8 cellular contexts compared by ENCODE assay signal in the genomic region with DNA sequence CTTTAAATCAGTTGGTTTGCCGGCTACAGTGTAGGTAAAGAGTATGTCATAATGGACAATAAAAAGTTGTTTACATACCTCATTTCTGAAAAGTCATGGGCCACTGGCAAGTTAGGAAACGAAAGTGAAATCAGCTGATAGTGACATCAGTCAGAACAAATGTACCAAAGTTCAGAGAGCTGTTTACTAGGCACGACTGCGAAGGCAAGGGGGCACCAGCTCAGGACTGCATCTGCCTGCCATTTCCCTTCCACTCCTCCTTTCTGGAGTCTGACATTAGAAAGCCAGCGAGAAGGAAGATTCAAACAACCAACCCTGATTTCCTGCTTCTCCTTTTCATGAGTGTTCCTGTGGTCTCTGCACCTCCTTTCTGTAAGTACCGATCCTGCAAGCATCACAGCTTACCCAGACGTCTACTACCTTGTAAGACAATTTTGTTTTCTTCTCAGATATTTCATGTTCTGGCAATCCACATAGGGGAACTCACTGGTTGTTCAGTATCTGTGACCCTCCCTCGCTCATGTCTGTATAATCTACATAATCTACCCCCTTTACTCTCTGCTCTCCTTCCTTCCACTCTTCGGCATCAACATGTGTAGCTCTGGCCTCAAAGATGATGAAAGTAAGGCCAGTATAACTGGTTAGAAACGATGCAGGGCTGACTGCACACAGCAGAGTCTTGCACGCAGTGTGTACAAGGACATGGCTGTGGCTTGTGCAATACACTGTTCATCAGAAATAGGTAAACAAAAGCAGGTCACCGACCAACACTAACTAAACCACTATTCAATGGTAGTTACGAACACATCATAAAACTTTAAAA. TPM values are rescaled to one million over a fixed set of nuclear protein-coding genes. Genes with fewer than 3 reads are reported as not detected.
A peak's percentile ranks its signal among the peaks of the same experiment; 100 is the strongest.
DNase-seq lines count a peak whose midpoint lies in the region; ATAC-seq, FAIRE-seq and TF ChIP-seq lines count a peak whose summit lies in the region.

A gene (plus strand): TSS at position 174 of the 823 bp plus-strand sequence. CDS start 16,370 bp downstream, outside the sequence.

- H3K79me2 ChIP-seq in HepG2 (ENCODE audit: insufficient read depth, low read length): peaks cover 45% of the 10 kb centered on the region

- H3K9ac ChIP-seq in HepG2 (ENCODE audit: insufficient read depth, low read depth, low read length): peak within 1 kb of the TSS; percentile 74

- TF ChIP-seq POLR2A in GM18951 (IDR thresholded peaks at IDR 0.05; ENCODE audit: extremely low read depth, insufficient read depth, insufficient read length) (peak; percentile 58), HepG2 (IDR thresholded peaks at IDR 0.05; ENCODE audit: insufficient read depth in 1 of 2, low read depth in 2 of 2, low read length in 2 of 2) (peak; percentile 62 to 66; a peak in 3 of 4 replicates)

- H3K27ac ChIP-seq in HepG2 (ENCODE audit: extremely low read length, insufficient read depth, low read length) (peak within 1 kb of the TSS; percentile 84), substantia nigra (ENCODE audit: low read depth, low read length, poor library complexity, severe bottlenecking) (peak within 1 kb of the TSS; percentile 93)

- H3K27me3 ChIP-seq in bronchial epithelial cell (ENCODE audit: control insufficient read depth, insufficient read depth, low read length) (no peaks in the 10 kb centered on the region), HepG2 (ENCODE audit: control insufficient read depth in 1 of 2, insufficient read depth in 2 of 2, low read length in 2 of 2) (no peaks in the 10 kb centered on the region; a peak in 1 of 5 replicates)

- peak within 1 kb of the TSS; percentile 88 for H3K4me2 ChIP-seq in HepG2 (ENCODE audit: low read depth, low read length)

- 2% methylated on average over 13 of the region's 13 CpGs for WGBS in HepG2 (ENCODE audit: low lambda C conversion rate)

- TF ChIP-seq CTCF in AG10803 (conservative IDR thresholded peaks at IDR 0.05; ENCODE audit: low read length): peak; percentile 18; the same call in 1 of the 2 replicates
- TF ChIP-seq CTCF in bronchial epithelial cell (IDR thresholded peaks at IDR 0.05; ENCODE audit: insufficient read depth, low read length, severe bottlenecking): no peak
- no peak; the same call in 1 of the 2 replicates for TF ChIP-seq CTCF in HepG2 (CRISPR knock-in tag; IDR thresholded peaks at IDR 0.05)

- H3K4me3 ChIP-seq in AG10803 (ENCODE audit: low read length) (peak within 1 kb of the TSS; percentile 72), bronchial epithelial cell (ENCODE audit: low read depth, low read length) (peak within 1 kb of the TSS; percentile 14), HepG2 (replicated peaks in 1 of 3; ENCODE audit: insufficient read depth in 1 of 3, low read depth in 2 of 3, low read length in 3 of 3) (peak within 1 kb of the TSS; percentile 58 to 71 (median 67))

- POLR2A ChIA-PET in HepG2 (lab: Yijun Ruan, JAX): interaction anchor here (0.6 to 2.9 kb wide), 21 partner anchors 8 to 523 kb away, joined by 3 to 23 read pairs (median 6); a partner anchor contains a TSS

- DNase-seq in AG10803 (ENCODE audit: low read depth) (peak; percentile 63), bronchial epithelial cell (ENCODE audit: low read depth) (peak; percentile 67), HepG2 (ENCODE audit: low spot score) (peak; percentile 94), substantia nigra (lab: John Stamatoyannopoulos, UW) (peak in 24 of 49 donors; percentile 25 to 67 (median 38)), SHP77 treated with DMSO at 0.1 percent for 48 hours (lab: John Stamatoyannopoulos, UW) (no peak)

- no peak for TF ChIP-seq RAD21 in HepG2 (CRISPR knock-in tag; IDR thresholded peaks at IDR 0.05)

- TSS peak; percentile 58 for BruUV-seq in HepG2 (replicated peaks; lab: Mats Ljungman, UMichigan)

- peak in 1 of 2 experiments; percentile 72; a peak in 2 of 4 replicates for TF ChIP-seq EP300 in HepG2 (IDR thresholded peaks at IDR 0.05; ENCODE audit: low read depth in 2 of 2, low read length in 2 of 2)
- TF ChIP-seq EP300 in HepG2 (CRISPR knock-in tag; IDR thresholded peaks at IDR 0.05; ENCODE audit: borderline replicate concordance): no peak; the same call in 1 of the 2 replicates

- intact Hi-C loops in T-helper 1 cell treated with Interleukin-12 subunit alpha and Interleukin-12 subunit beta and Interleukin-4 antibody, amounts not matched to agents 30 ng/mL and 1 ng/mL, for 36 hours (cut with micrococcal nuclease): loop anchor here (1.0 to 10.0 kb wide), 16 partner anchors 12 to 1896 kb away; a partner anchor contains a TSS
- intact Hi-C loops in HepG2 (cut with micrococcal nuclease; ENCODE audit: unreplicated experiment): loop anchor here (1.0 to 5.0 kb wide), 5 partner anchors 56 to 246 kb away; a partner anchor contains a TSS

- H3K4me1 ChIP-seq in HepG2 (ENCODE audit: insufficient read depth, low read length): peaks cover 69% of the 10 kb centered on the region

- H3K9me3 ChIP-seq in HepG2 (ENCODE audit: low read length): no peaks in the 10 kb centered on the region

- FAIRE-seq in bronchial epithelial cell (lab: Jason Lieb, UNC) (no peak), HepG2 (lab: Jason Lieb, UNC) (peak; percentile 97)

- no peaks in the 10 kb centered on the region; the same call in 1 of the 2 replicates for H4K20me1 ChIP-seq in HepG2 (ENCODE audit: insufficient read depth, low read length)

- in situ Hi-C loops in GM18951 (cut with MboI; ENCODE audit: low sequenced_read_pairs, unreplicated experiment) (no loop called here), HepG2 (cut with HindIII; ENCODE audit: extremely low pct_ligation_motif_present, low pct_unique_long_range_greater_than_20kb) (no loop called here)

- no peak within 1 kb of the TSS for H2AFZ ChIP-seq in HepG2 (ENCODE audit: low read length)

- CTCF ChIA-PET in HepG2 (lab: Yijun Ruan, JAX; ENCODE audit: low intra/inter-chr PET ratio, low total read pairs): no interaction called here

- H3K36me3 ChIP-seq in bronchial epithelial cell (ENCODE audit: control insufficient read depth, insufficient read depth, low read length) (no peaks in the 10 kb centered on the region), HepG2 (replicated peaks in 1 of 2; ENCODE audit: control insufficient read depth in 1 of 2, insufficient read depth in 2 of 2, low read length in 2 of 2) (peaks cover 2 to 8% of the 10 kb centered on the region in 2 experiments; a peak in 1 of 5 replicates)

- ATAC-seq in HG03135 (IDR thresholded peaks at IDR 0.05; ENCODE audit: unreplicated experiment) (peak; percentile 72), HepG2 (peak; percentile 96)

TF ChIP-seq in HepG2, 621 proteins besides CTCF, POLR2A, EP300 and RAD21 (continues in another document):
- TF ChIP-seq ZNF589 (CRISPR knock-in tag; conservative IDR thresholded peaks at IDR 0.05) (no peak), NKX3-1 (CRISPR knock-in tag; IDR thresholded peaks at IDR 0.05) (no peak), NFKBIZ (CRISPR knock-in tag; IDR thresholded peaks at IDR 0.05) (peak; percentile 54; the same call in 1 of the 2 replicates), HCFC1 (IDR thresholded peaks at IDR 0.05; ENCODE audit: low read depth, low read length) (no peak), ZNF629 (CRISPR knock-in tag; conservative IDR thresholded peaks at IDR 0.05) (peak; percentile 36), TP53 (CRISPR knock-in tag; conservative IDR thresholded peaks at IDR 0.05) (no peak; the same call in 1 of the 2 replicates), ARNT2 (CRISPR knock-in tag; IDR thresholded peaks at IDR 0.05; ENCODE audit: low read depth) (peak; percentile 32; the same call in 1 of the 2 replicates), RNF2 (conservative IDR thresholded peaks at IDR 0.05; ENCODE audit: low read depth) (no peak)
- TF ChIP-seq, protein P1, sequence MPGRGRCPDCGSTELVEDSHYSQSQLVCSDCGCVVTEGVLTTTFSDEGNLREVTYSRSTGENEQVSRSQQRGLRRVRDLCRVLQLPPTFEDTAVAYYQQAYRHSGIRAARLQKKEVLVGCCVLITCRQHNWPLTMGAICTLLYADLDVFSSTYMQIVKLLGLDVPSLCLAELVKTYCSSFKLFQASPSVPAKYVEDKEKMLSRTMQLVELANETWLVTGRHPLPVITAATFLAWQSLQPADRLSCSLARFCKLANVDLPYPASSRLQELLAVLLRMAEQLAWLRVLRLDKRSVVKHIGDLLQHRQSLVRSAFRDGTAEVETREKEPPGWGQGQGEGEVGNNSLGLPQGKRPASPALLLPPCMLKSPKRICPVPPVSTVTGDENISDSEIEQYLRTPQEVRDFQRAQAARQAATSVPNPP (CRISPR knock-in tag; IDR thresholded peaks at IDR 0.05): no peak

RNA-seq across cellular contexts. Expression of the gene that starts here (rescaled TPM):
- 24.5 and 27.0 TPM in 2 replicates for total RNA-seq in T-helper 1 cell treated with Interleukin-12 subunit alpha and Interleukin-12 subunit beta and Interleukin-4 antibody, amounts not matched to agents 30 ng/mL and 1 ng/mL, for 36 hours
- total RNA-seq in bronchial epithelial cell: 0.51 and 0.53 TPM in 2 replicates
- total RNA-seq in HepG2 (2016; rRNA removed; fragmentation: Illumina TruSeq; extraction: Trizol): 5.6 and 9.2 TPM in 2 replicates
- 1.1 and 1.5 TPM in 2 replicates for total RNA-seq in HepG2 (2016; cell fraction: cytosol; rRNA removed; fragmentation: Illumina TruSeq; extraction: Trizol; ENCODE audit: low read depth)
- 6.3 and 8.9 TPM in 2 replicates for total RNA-seq in HepG2 (2016; cell fraction: insoluble cytoplasmic fraction; rRNA removed; fragmentation: Illumina TruSeq; extraction: Trizol)
- total RNA-seq in HepG2 (2016; cell fraction: membrane; rRNA removed; fragmentation: Illumina TruSeq; extraction: Trizol): 2.6 and 3.2 TPM in 2 replicates
- total RNA-seq in HepG2 (2016; cell fraction: nucleus; rRNA removed; fragmentation: Illumina TruSeq; extraction: Trizol): 7.9 and 10.4 TPM in 2 replicates
- 21.7 and 35.7 TPM in 2 replicates for polyA plus RNA-seq in HepG2 (2011; rRNA removed)
- 24.2 and 35.4 TPM in 2 replicates for polyA plus RNA-seq in HepG2 (2011; cell fraction: cytosol; rRNA removed)
- polyA plus RNA-seq in HepG2 (2011; cell fraction: nucleus; rRNA removed): 17.7 and 30.5 TPM in 2 replicates
- polyA plus RNA-seq in HepG2 (2012): 45.3 and 74.1 TPM in 2 replicates
- 1.1 TPM in 2 replicates for polyA plus RNA-seq in HepG2 (2016; cell fraction: cytosol; fragmentation: Illumina TruSeq; extraction: Trizol; ENCODE audit: low read depth)
- polyA plus RNA-seq in HepG2 (2016; cell fraction: insoluble cytoplasmic fraction; fragmentation: Illumina TruSeq; extraction: Trizol; ENCODE audit: low read depth): 5.3 and 6.1 TPM in 2 replicates
- polyA plus RNA-seq in HepG2 (2016; cell fraction: membrane; fragmentation: Illumina TruSeq; extraction: Trizol; ENCODE audit: low read depth): 2.1 and 2.2 TPM in 2 replicates
- 7.8 and 11.6 TPM in 2 replicates for polyA plus RNA-seq in HepG2 (2016; cell fraction: nucleus; fragmentation: Illumina TruSeq; extraction: Trizol; ENCODE audit: insufficient read depth, low read depth)
- polyA minus RNA-seq in HepG2 (2011; rRNA and poly(A)+ RNA removed; ENCODE audit: low replicate concordance): 0.26 and 39.0 TPM in 2 replicates
- 15.9 and 32.1 TPM in 2 replicates for polyA minus RNA-seq in HepG2 (2011; cell fraction: cytosol; rRNA and poly(A)+ RNA removed)
- polyA minus RNA-seq in HepG2 (2011; cell fraction: nucleus; rRNA and poly(A)+ RNA removed): 41.2 and 55.0 TPM in 2 replicates

Comparison
In these comparisons a context has a peak if more than half of its experiments do, and no peak if none do; other contexts are left out.
1. Peak in DNase-seq and H3K4me3 ChIP-seq in bronchial epithelial cell; RNA of the gene not detected or under 1 TPM.
2. H3K4me3 ChIP-seq: peak in every context shown above with its lines; median percentile 72 in AG10803; 67 in HepG2; 14 in bronchial epithelial cell.